In the genomic region with DNA sequence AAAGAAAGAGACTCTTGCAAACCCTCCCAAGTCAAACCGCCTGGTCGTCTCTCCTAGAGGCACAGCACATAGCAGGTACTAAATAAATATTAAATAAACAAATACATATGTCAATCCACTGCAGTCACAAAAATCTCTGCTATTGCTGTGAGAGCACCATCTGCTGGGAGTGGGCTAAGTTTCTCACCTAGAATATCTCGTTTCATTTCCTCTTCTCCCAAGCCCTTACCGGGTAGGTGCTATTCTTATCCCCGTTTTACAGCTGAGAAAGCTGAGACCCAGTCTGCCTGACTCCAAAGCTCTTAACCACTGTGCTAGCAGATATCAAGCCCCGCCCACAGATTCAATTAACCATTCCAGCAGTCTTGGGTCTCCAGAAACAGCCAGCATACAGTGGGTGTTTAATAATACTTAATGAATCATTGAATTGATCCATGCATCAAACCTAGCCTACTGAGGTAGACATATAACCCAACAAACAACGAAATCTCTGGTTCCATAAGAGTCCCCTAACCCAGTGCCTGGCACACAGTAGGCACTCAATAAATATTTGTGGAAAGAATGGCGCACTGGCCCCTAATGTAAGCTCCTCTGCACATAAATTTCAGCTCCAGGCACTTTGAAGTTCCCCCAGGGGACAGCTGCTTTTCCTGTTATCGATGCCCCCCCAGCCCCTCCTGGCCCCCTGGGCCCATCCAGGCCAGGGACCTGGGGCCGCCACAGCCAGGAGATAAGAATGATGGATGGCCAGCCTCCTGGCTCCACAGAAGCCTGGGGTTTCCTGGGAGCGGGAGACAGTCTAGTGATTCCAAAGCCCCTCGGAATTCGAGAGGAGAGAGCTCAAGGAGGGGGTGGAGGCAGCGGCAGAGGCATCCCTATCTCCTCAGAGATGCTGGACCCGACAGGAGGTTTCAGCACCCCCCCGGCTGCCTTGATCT, we compare ENCODE assay signal across 9 cellular contexts.
A peak's percentile ranks its signal among the peaks of the same experiment; 100 is the strongest.
DNase-seq lines count a peak whose midpoint lies in the region; ATAC-seq and TF ChIP-seq lines count a peak whose summit lies in the region.
"Had no signal": no experiment of that assay in that cellular context is flagged by ENCODE, and none has a peak within 500 bp of the region (broad histone marks: within the 10 kb centered on the region; RNA-seq: fewer than 3 reads in every experiment).

No MANE protein-coding gene starts in this region.

- no peak overlapping the region for H2AFZ ChIP-seq in SK-N-SH (ENCODE audit: low read depth)
- no peak overlapping the region for H2AFZ ChIP-seq in OCI-LY1 (ENCODE audit: low read length)

- H3K4me2 ChIP-seq in SK-N-SH (no peak overlapping the region), OCI-LY1 (ENCODE audit: low read length) (no peak overlapping the region)

- WGBS in SK-N-SH (ENCODE audit: low lambda C conversion rate), result 39% methylated on average over 10 of the region's 16 CpGs
- 42% methylated on average over 16 of the region's 16 CpGs for WGBS in sigmoid colon, 2 donors

- peak; percentile 64 for TF ChIP-seq RAD21 in SK-N-SH (IDR thresholded peaks at IDR 0.05; ENCODE audit: low read length)

- H3K4me1 ChIP-seq in SK-N-SH (ENCODE audit: control insufficient read depth in 1 of 2, insufficient read depth in 2 of 2, low read depth in 1 of 2, low read length in 1 of 2) (peaks cover 0 to 14% of the 10 kb centered on the region in 2 experiments; a peak in 1 of 4 replicates), OCI-LY1 (ENCODE audit: insufficient read depth, low read length, severe bottlenecking) (no peaks in the 10 kb centered on the region), upper lobe of right lung (no peaks in the 10 kb centered on the region), sigmoid colon (peaks cover 0 to 4% (median 0%) of the 10 kb centered on the region in 4 donors)
- H3K4me1 ChIP-seq: pancreas had no signal

- TF ChIP-seq EP300 in SK-N-SH (IDR thresholded peaks at IDR 0.05; ENCODE audit: borderline replicate concordance in 1 of 2, low read depth in 1 of 2, low read length in 1 of 2), result no peak
- TF ChIP-seq EP300 in sigmoid colon (IDR thresholded peaks at IDR 0.05), result no peak

- H3K36me3 ChIP-seq in SK-N-SH (replicated peaks in 1 of 2; ENCODE audit: control insufficient read depth in 1 of 2, insufficient read depth in 2 of 2, low read length in 1 of 2), result no peaks in the 10 kb centered on the region
- no peaks in the 10 kb centered on the region for H3K36me3 ChIP-seq in OCI-LY1 (ENCODE audit: insufficient read depth, low read length)
- no peaks in the 10 kb centered on the region for H3K36me3 ChIP-seq in upper lobe of right lung
- no peaks in the 10 kb centered on the region for H3K36me3 ChIP-seq in sigmoid colon
- H3K36me3 ChIP-seq: pancreas had no signal

- no peaks in the 10 kb centered on the region; the same call in 1 of the 2 replicates for H3K27me3 ChIP-seq in SK-N-SH (ENCODE audit: insufficient read depth)
- H3K27me3 ChIP-seq in OCI-LY1 (ENCODE audit: insufficient read depth, low read length), result no peaks in the 10 kb centered on the region
- H3K27me3 ChIP-seq in upper lobe of right lung, result peaks cover 10% of the 10 kb centered on the region
- no peaks in the 10 kb centered on the region for H3K27me3 ChIP-seq in sigmoid colon

- no peaks in the 10 kb centered on the region for H3F3A ChIP-seq in SK-N-SH (replicated peaks; ENCODE audit: insufficient read depth)
- H3F3A ChIP-seq in OCI-LY1 (ENCODE audit: insufficient read depth, low read length), result no peaks in the 10 kb centered on the region

- H3K4me3 ChIP-seq in SK-N-SH (ENCODE audit: low read depth in 2 of 2, low read length in 1 of 2) (no peak overlapping the region), OCI-LY1 (ENCODE audit: low read depth, low read length, poor library complexity, severe bottlenecking) (no peak overlapping the region), upper lobe of right lung (no peak overlapping the region), sigmoid colon (no peak overlapping the region)
- H3K4me3 ChIP-seq: pancreas had no signal

- intact Hi-C loops in upper lobe of right lung (cut with DNase I) (no loop called here), sigmoid colon (cut with DNase I) (no loop called here)

- H3K79me2 ChIP-seq in SK-N-SH (ENCODE audit: insufficient read depth) (no peaks in the 10 kb centered on the region), OCI-LY1 (ENCODE audit: insufficient read depth, low read length) (no peaks in the 10 kb centered on the region)

- CTCF ChIA-PET in SK-N-SH (lab: Yijun Ruan, JAX), result interaction anchor here (0.6 to 6.2 kb wide), 13 partner anchors 12 to 154 kb away, joined by 3 to 33 read pairs (median 4); no protein-coding TSS in a partner anchor

- DNase-seq in SK-N-SH (peak; percentile 40), upper lobe of right lung (no peak), activated T-cell treated with anti-CD3 and anti-CD28 coated beads for 4 hours (no peak), sigmoid colon (no peak), NCI-H2107 (lab: John Stamatoyannopoulos, UW) (no peak)
- DNase-seq: pancreas had no signal

- H4K20me1 ChIP-seq in SK-N-SH (ENCODE audit: insufficient read depth) (no peaks in the 10 kb centered on the region), OCI-LY1 (ENCODE audit: insufficient read depth, low read length) (no peaks in the 10 kb centered on the region)

- TF ChIP-seq CTCF in SK-N-SH (IDR thresholded peaks at IDR 0.05) (peak; percentile 16; the same call in 1 of the 2 replicates), OCI-LY1 (IDR thresholded peaks at IDR 0.05; ENCODE audit: low read length) (peak; percentile 30), upper lobe of right lung (IDR thresholded peaks at IDR 0.05) (peak; percentile 8), sigmoid colon (IDR thresholded peaks at IDR 0.05) (no peak)

- H3K9me3 ChIP-seq in SK-N-SH (no peaks in the 10 kb centered on the region), OCI-LY1 (ENCODE audit: low read length) (no peaks in the 10 kb centered on the region), upper lobe of right lung (no peaks in the 10 kb centered on the region), sigmoid colon (no peaks in the 10 kb centered on the region)
- H3K9me3 ChIP-seq: pancreas had no signal

- no peaks in the 10 kb centered on the region for H3K9me2 ChIP-seq in SK-N-SH
- no peaks in the 10 kb centered on the region for H3K9me2 ChIP-seq in OCI-LY1 (ENCODE audit: low read depth, low read length)

- ATAC-seq in SK-N-SH treated with all-trans-retinoic acid at 6 μM for 48 hours (no peak), HG02852 (IDR thresholded peaks at IDR 0.05; ENCODE audit: unreplicated experiment) (peak; percentile 95), upper lobe of right lung (peak; percentile 15)

- TF ChIP-seq POLR2A in sigmoid colon (IDR thresholded peaks at IDR 0.05), result no peak

- POLR2A ChIA-PET in SK-N-SH (lab: Yijun Ruan, JAX), result interaction anchor here (1.5 kb wide), 1 partner anchor 53 kb away, joined by 5 read pairs; no protein-coding TSS in a partner anchor

- no peak overlapping the region for H3K9ac ChIP-seq in SK-N-SH
- H3K9ac ChIP-seq in OCI-LY1 (ENCODE audit: low read length), result no peak overlapping the region

- no peak overlapping the region for H3K27ac ChIP-seq in SK-N-SH (ENCODE audit: low read depth in 2 of 2, low read length in 1 of 2)
- H3K27ac ChIP-seq in OCI-LY1 (ENCODE audit: low read depth, low read length, poor library complexity, severe bottlenecking), result no peak overlapping the region
- H3K27ac ChIP-seq in upper lobe of right lung, result no peak overlapping the region
- H3K27ac ChIP-seq in sigmoid colon, result no peak overlapping the region
- H3K27ac ChIP-seq: pancreas had no signal

TF ChIP-seq in SK-N-SH, 30 proteins besides CTCF, POLR2A, EP300 and RAD21:
- TF ChIP-seq FOSL2 (IDR thresholded peaks at IDR 0.05; ENCODE audit: borderline replicate concordance, low read depth), result no peak
- peak; percentile 28; the same call in 1 of the 2 replicates for TF ChIP-seq SMC3 (IDR thresholded peaks at IDR 0.05; ENCODE audit: low read depth, low read length)
- TF ChIP-seq SIN3A (IDR thresholded peaks at IDR 0.05; ENCODE audit: borderline replicate concordance, low read depth, low read length), result no peak

TF ChIP-seq in SK-N-SH treated with all-trans-retinoic acid at 6 μM for 48 hours, 23 proteins besides CTCF, POLR2A, EP300 and RAD21 (continues in another document):
- no peak for TF ChIP-seq SNAI2 (CRISPR knock-in tag; IDR thresholded peaks at IDR 0.05)
- TF ChIP-seq, protein P1, sequence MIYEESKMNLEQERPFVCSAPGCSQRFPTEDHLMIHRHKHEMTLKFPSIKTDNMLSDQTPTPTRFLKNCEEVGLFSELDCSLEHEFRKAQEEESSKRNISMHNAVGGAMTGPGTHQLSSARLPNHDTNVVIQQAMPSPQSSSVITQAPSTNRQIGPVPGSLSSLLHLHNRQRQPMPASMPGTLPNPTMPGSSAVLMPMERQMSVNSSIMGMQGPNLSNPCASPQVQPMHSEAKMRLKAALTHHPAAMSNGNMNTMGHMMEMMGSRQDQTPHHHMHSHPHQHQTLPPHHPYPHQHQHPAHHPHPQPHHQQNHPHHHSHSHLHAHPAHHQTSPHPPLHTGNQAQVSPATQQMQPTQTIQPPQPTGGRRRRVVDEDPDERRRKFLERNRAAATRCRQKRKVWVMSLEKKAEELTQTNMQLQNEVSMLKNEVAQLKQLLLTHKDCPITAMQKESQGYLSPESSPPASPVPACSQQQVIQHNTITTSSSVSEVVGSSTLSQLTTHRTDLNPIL (CRISPR knock-in tag; IDR thresholded peaks at IDR 0.05; ENCODE audit: low read depth), result no peak
- TF ChIP-seq ZFP30 (CRISPR knock-in tag; IDR thresholded peaks at IDR 0.05), result no peak
- TF ChIP-seq, protein P2, sequence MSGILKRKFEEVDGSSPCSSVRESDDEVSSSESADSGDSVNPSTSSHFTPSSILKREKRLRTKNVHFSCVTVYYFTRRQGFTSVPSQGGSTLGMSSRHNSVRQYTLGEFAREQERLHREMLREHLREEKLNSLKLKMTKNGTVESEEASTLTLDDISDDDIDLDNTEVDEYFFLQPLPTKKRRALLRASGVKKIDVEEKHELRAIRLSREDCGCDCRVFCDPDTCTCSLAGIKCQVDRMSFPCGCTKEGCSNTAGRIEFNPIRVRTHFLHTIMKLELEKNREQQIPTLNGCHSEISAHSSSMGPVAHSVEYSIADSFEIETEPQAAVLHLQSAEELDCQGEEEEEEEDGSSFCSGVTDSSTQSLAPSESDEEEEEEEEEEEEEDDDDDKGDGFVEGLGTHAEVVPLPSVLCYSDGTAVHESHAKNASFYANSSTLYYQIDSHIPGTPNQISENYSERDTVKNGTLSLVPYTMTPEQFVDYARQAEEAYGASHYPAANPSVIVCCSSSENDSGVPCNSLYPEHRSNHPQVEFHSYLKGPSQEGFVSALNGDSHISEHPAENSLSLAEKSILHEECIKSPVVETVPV (CRISPR knock-in tag; IDR thresholded peaks at IDR 0.05), result no peak
- no peak for TF ChIP-seq ARNTL (CRISPR knock-in tag; IDR thresholded peaks at IDR 0.05; ENCODE audit: borderline replicate concordance, low read depth)
- TF ChIP-seq BACH2 (CRISPR knock-in tag; IDR thresholded peaks at IDR 0.05; ENCODE audit: borderline replicate concordance), result no peak
- no peak for TF ChIP-seq CSDC2 (CRISPR knock-in tag; IDR thresholded peaks at IDR 0.05)

Comparison
In these comparisons a context has a peak if more than half of its experiments do, and no peak if none do; other contexts are left out.
1. CTCF ChIP-seq: peak in SK-N-SH (single experiment), OCI-LY1 (single experiment) and upper lobe of right lung (single experiment); none in sigmoid colon (0 of 4).